1 cellular context compared by ENCODE assay signal in the genomic region with DNA sequence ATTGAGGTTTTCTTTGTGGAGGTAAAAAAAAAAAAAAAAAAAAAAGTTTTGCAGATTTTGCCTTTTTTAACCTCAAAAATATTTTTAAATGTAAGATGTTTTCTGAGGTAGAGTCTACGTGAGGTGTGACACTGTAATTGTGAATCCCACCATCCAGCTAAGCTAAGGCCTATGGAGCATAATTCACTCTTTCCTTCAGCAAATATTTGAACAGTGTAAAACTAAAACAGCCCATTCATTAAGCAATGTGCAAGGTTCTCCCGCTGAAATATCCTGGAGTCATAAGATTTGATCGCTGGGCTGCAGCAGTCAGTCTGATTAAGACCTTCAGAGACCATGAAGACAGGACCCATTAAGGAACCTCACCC.
TF ChIP-seq lines count a peak whose summit lies in the region.

No MANE protein-coding gene starts in this region.

TF ChIP-seq in GM23338, 12 proteins besides CTCF, POLR2A, EP300 and RAD21:
- TF ChIP-seq, protein P1, sequence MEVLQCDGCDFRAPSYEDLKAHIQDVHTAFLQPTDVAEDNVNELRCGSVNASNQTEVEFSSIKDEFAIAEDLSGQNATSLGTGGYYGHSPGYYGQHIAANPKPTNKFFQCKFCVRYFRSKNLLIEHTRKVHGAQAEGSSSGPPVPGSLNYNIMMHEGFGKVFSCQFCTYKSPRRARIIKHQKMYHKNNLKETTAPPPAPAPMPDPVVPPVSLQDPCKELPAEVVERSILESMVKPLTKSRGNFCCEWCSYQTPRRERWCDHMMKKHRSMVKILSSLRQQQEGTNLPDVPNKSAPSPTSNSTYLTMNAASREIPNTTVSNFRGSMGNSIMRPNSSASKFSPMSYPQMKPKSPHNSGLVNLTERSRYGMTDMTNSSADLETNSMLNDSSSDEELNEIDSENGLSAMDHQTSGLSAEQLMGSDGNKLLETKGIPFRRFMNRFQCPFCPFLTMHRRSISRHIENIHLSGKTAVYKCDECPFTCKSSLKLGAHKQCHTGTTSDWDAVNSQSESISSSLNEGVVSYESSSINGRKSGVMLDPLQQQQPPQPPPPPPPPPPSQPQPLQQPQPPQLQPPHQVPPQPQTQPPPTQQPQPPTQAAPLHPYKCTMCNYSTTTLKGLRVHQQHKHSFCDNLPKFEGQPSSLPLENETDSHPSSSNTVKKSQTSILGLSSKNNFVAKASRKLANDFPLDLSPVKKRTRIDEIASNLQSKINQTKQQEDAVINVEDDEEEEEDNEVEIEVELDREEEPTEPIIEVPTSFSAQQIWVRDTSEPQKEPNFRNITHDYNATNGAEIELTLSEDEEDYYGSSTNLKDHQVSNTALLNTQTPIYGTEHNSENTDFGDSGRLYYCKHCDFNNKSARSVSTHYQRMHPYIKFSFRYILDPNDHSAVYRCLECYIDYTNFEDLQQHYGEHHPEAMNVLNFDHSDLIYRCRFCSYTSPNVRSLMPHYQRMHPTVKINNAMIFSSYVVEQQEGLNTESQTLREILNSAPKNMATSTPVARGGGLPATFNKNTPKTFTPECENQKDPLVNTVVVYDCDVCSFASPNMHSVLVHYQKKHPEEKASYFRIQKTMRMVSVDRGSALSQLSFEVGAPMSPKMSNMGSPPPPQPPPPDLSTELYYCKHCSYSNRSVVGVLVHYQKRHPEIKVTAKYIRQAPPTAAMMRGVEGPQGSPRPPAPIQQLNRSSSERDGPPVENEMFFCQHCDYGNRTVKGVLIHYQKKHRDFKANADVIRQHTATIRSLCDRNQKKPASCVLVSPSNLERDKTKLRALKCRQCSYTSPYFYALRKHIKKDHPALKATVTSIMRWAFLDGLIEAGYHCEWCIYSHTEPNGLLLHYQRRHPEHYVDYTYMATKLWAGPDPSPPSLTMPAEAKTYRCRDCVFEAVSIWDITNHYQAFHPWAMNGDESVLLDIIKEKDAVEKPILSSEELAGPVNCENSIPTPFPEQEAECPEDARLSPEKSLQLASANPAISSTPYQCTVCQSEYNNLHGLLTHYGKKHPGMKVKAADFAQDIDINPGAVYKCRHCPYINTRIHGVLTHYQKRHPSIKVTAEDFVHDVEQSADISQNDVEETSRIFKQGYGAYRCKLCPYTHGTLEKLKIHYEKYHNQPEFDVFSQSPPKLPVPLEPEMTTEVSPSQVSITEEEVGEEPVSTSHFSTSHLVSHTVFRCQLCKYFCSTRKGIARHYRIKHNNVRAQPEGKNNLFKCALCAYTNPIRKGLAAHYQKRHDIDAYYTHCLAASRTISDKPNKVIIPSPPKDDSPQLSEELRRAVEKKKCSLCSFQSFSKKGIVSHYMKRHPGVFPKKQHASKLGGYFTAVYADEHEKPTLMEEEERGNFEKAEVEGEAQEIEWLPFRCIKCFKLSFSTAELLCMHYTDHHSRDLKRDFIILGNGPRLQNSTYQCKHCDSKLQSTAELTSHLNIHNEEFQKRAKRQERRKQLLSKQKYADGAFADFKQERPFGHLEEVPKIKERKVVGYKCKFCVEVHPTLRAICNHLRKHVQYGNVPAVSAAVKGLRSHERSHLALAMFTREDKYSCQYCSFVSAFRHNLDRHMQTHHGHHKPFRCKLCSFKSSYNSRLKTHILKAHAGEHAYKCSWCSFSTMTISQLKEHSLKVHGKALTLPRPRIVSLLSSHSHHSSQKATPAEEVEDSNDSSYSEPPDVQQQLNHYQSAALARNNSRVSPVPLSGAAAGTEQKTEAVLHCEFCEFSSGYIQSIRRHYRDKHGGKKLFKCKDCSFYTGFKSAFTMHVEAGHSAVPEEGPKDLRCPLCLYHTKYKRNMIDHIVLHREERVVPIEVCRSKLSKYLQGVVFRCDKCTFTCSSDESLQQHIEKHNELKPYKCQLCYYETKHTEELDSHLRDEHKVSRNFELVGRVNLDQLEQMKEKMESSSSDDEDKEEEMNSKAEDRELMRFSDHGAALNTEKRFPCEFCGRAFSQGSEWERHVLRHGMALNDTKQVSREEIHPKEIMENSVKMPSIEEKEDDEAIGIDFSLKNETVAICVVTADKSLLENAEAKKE (CRISPR knock-in tag; IDR thresholded peaks at IDR 0.05) = no peak
- TF ChIP-seq STAT1 (IDR thresholded peaks at IDR 0.05; ENCODE audit: unreplicated experiment) (no peak), CREB1 (CRISPR knock-in tag; IDR thresholded peaks at IDR 0.05; ENCODE audit: low read depth) (no peak), ZNF114 (CRISPR knock-in tag; IDR thresholded peaks at IDR 0.05) (no peak), ZNF331 (CRISPR knock-in tag; IDR thresholded peaks at IDR 0.05; ENCODE audit: low read depth) (no peak), NANOG (IDR thresholded peaks at IDR 0.05; ENCODE audit: borderline replicate concordance) (no peak), JUNB (IDR thresholded peaks at IDR 0.05; ENCODE audit: unreplicated experiment) (no peak), POLR2AphosphoS5 (IDR thresholded peaks at IDR 0.05; ENCODE audit: low read depth) (no peak), EZH2phosphoT487 (IDR thresholded peaks at IDR 0.05; ENCODE audit: unreplicated experiment) (no peak), EZH2 (IDR thresholded peaks at IDR 0.05; ENCODE audit: low read depth, unreplicated experiment) (no peak), ETS1 (IDR thresholded peaks at IDR 0.05) (no peak)
- TF ChIP-seq, protein P2, sequence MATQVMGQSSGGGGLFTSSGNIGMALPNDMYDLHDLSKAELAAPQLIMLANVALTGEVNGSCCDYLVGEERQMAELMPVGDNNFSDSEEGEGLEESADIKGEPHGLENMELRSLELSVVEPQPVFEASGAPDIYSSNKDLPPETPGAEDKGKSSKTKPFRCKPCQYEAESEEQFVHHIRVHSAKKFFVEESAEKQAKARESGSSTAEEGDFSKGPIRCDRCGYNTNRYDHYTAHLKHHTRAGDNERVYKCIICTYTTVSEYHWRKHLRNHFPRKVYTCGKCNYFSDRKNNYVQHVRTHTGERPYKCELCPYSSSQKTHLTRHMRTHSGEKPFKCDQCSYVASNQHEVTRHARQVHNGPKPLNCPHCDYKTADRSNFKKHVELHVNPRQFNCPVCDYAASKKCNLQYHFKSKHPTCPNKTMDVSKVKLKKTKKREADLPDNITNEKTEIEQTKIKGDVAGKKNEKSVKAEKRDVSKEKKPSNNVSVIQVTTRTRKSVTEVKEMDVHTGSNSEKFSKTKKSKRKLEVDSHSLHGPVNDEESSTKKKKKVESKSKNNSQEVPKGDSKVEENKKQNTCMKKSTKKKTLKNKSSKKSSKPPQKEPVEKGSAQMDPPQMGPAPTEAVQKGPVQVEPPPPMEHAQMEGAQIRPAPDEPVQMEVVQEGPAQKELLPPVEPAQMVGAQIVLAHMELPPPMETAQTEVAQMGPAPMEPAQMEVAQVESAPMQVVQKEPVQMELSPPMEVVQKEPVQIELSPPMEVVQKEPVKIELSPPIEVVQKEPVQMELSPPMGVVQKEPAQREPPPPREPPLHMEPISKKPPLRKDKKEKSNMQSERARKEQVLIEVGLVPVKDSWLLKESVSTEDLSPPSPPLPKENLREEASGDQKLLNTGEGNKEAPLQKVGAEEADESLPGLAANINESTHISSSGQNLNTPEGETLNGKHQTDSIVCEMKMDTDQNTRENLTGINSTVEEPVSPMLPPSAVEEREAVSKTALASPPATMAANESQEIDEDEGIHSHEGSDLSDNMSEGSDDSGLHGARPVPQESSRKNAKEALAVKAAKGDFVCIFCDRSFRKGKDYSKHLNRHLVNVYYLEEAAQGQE (IDR thresholded peaks at IDR 0.05; ENCODE audit: unreplicated experiment) = no peak
TF ChIP-seq in GM23338: peak in this region for 0.
